Comparison of ENCODE assay signal across 11 cellular contexts in genomic region chr2:213188971-213189899, GRCh38. TPM values are rescaled to one million over a fixed set of nuclear protein-coding genes. Genes with fewer than 3 reads are reported as not detected.
A peak's percentile ranks its signal among the peaks of the same experiment; 100 is the strongest.
DNase-seq lines count a peak whose midpoint lies in the region; ATAC-seq, FAIRE-seq and TF ChIP-seq lines count a peak whose summit lies in the region.
"Had no signal": no experiment of that assay in that cellular context is flagged by ENCODE, and none has a peak within 500 bp of the region (broad histone marks: within the 10 kb centered on the region; RNA-seq: fewer than 3 reads in every experiment).

No MANE protein-coding gene starts in this region.

- H3K36me3 Mint-ChIP-seq in osteocyte (ENCODE audit: unreplicated experiment) = peaks cover 3% of the 10 kb centered on the region

- H3K27me3 Mint-ChIP-seq in osteocyte (ENCODE audit: unreplicated experiment) = no peaks in the 10 kb centered on the region
- H3K27me3 Mint-ChIP-seq: activated CD8-positive, alpha-beta T cell treated with anti-CD3 and anti-CD28 coated beads for 36 hours had no signal

- peak overlapping the region; percentile 56 for H3K4me3 Mint-ChIP-seq in osteocyte (ENCODE audit: unreplicated experiment)
- H3K4me3 Mint-ChIP-seq: activated CD8-positive, alpha-beta T cell treated with anti-CD3 and anti-CD28 coated beads for 36 hours had no signal

- peak overlapping the region; percentile 82 for H3K27ac Mint-ChIP-seq in osteocyte (ENCODE audit: unreplicated experiment)
- H3K27ac Mint-ChIP-seq: activated CD8-positive, alpha-beta T cell treated with anti-CD3 and anti-CD28 coated beads for 36 hours had no signal

- no peaks in the 10 kb centered on the region for H3K79me2 ChIP-seq in fibroblast of lung (ENCODE audit: control insufficient read depth, insufficient read depth, low read length)

- peak overlapping the region; percentile 77 for H3K9ac ChIP-seq in NT2/D1 (ENCODE audit: insufficient read length, low read depth)
- no peak overlapping the region for H3K9ac ChIP-seq in fibroblast of lung (ENCODE audit: insufficient read depth, low read length)

- H3K9me3 Mint-ChIP-seq in osteocyte (ENCODE audit: unreplicated experiment) = peaks cover 3% of the 10 kb centered on the region
- H3K9me3 Mint-ChIP-seq: activated CD8-positive, alpha-beta T cell treated with anti-CD3 and anti-CD28 coated beads for 36 hours had no signal

- peaks cover 49% of the 10 kb centered on the region for H3K4me1 Mint-ChIP-seq in osteocyte (ENCODE audit: unreplicated experiment)

- DNase-seq in GM12892 (ENCODE audit: insufficient read length) = no peak
- peak; percentile 83 for DNase-seq in NT2/D1 (ENCODE audit: low read depth, low spot score)
- peak; percentile 16 to 54 for DNase-seq in fibroblast of lung (ENCODE audit: low read depth in 2 of 2)
- DNase-seq in osteocyte (ENCODE audit: extremely low spot score, unreplicated experiment) = no peak
- no peak for DNase-seq in NCI-H526 treated with DMSO at 0.1 percent for 48 hours (lab: John Stamatoyannopoulos, UW)
- no peak for DNase-seq in aorta
- no peak for DNase-seq in NAMALWA (ENCODE audit: low spot score)
- no peak for DNase-seq in activated CD4-positive, alpha-beta T cell treated with anti-CD3 and anti-CD28 coated beads for 48 hours
- DNase-seq: activated CD8-positive, alpha-beta T cell treated with anti-CD3 and anti-CD28 coated beads for 36 hours; cortex of kidney; NCI-H1930 had no signal

- no peaks in the 10 kb centered on the region for H4K20me1 ChIP-seq in fibroblast of lung (ENCODE audit: control insufficient read depth, extremely low read depth, insufficient read depth, low read length)

- TF ChIP-seq POLR2A in GM12892 (IDR thresholded peaks at IDR 0.05; ENCODE audit: low read depth, low read length) = no peak

- peak overlapping the region; percentile 45 for H3K4me3 ChIP-seq in NT2/D1 (ENCODE audit: insufficient read length, low read depth)
- H3K4me3 ChIP-seq in fibroblast of lung (replicated peaks in 1 of 4; ENCODE audit: control extremely low read depth in 1 of 4, insufficient read depth in 1 of 4, low read depth in 3 of 4, low read length in 4 of 4) = no peak overlapping the region
- H3K4me3 ChIP-seq in aorta (ENCODE audit: low read length in 2 of 2) = no peak overlapping the region

- intact Hi-C loops in aorta (cut with DNase I) = no loop called here

- H3K4me2 ChIP-seq in fibroblast of lung (ENCODE audit: extremely low read depth, insufficient read depth, low read length) = no peak overlapping the region

- 0 out of 2 replicates have a peak, but pooled peaks cover 3% of the 10 kb centered on the region for H3K9me3 ChIP-seq in NT2/D1 (ENCODE audit: insufficient read depth, low read length)
- H3K9me3 ChIP-seq in fibroblast of lung (ENCODE audit: control insufficient read depth, insufficient read depth, low read depth, low read length) = no peaks in the 10 kb centered on the region
- H3K9me3 ChIP-seq in aorta (ENCODE audit: control insufficient read depth, low read length) = no peaks in the 10 kb centered on the region

- WGBS in aorta, 2 donors = 52 to 54% methylated on average over 16 of the region's 16 CpGs

- peak overlapping the region; percentile 90 for H2AFZ ChIP-seq in fibroblast of lung (ENCODE audit: low read length)

- no peaks in the 10 kb centered on the region for H3K4me1 ChIP-seq in NT2/D1 (ENCODE audit: insufficient read depth, insufficient read length)
- H3K4me1 ChIP-seq in fibroblast of lung (ENCODE audit: control insufficient read depth, extremely low read depth, insufficient read depth, low read length) = peaks cover 14% of the 10 kb centered on the region
- no peaks in the 10 kb centered on the region for H3K4me1 ChIP-seq in aorta (ENCODE audit: control insufficient read depth in 1 of 2, insufficient read depth in 2 of 2, low read length in 2 of 2)

- FAIRE-seq in GM12892 (lab: Jason Lieb, UNC) = peak; percentile 30

- ATAC-seq in aorta (ENCODE audit: low FRiP score) = no peak
- ATAC-seq: activated CD8-positive, alpha-beta T cell treated with anti-CD3 and anti-CD28 coated beads for 36 hours had no signal

- H3K36me3 ChIP-seq in NT2/D1 (ENCODE audit: insufficient read depth, insufficient read length, low read length) (no peaks in the 10 kb centered on the region), fibroblast of lung (ENCODE audit: control insufficient read depth, insufficient read depth, low read length) (no peaks in the 10 kb centered on the region), aorta (ENCODE audit: control insufficient read depth in 1 of 2, insufficient read depth in 2 of 2, low read length in 1 of 2) (no peaks in the 10 kb centered on the region)

- TF ChIP-seq CTCF in fibroblast of lung (conservative IDR thresholded peaks at IDR 0.05 in 1 of 2, IDR thresholded peaks at IDR 0.05 in 1 of 2; ENCODE audit: low read depth in 1 of 2, low read length in 2 of 2) (no peak), osteocyte (IDR thresholded peaks at IDR 0.05) (no peak)

- no peaks in the 10 kb centered on the region for H3K27me3 ChIP-seq in NT2/D1 (ENCODE audit: insufficient read depth, insufficient read length)
- no peaks in the 10 kb centered on the region for H3K27me3 ChIP-seq in fibroblast of lung (ENCODE audit: control insufficient read depth, insufficient read depth, low read length)
- H3K27me3 ChIP-seq in aorta (ENCODE audit: control insufficient read depth in 1 of 2, insufficient read depth in 2 of 2, low read length in 1 of 2) = no peaks in the 10 kb centered on the region

- H3K27ac ChIP-seq in fibroblast of lung (ENCODE audit: insufficient read depth, low read length) (no peak overlapping the region), aorta (ENCODE audit: low read depth in 1 of 2, low read length in 2 of 2) (no peak overlapping the region)

RNA-seq across cellular contexts. Expression of gene IKZF2, which starts 37.8 kb away (rescaled TPM):
- polyA plus RNA-seq in GM12892 (2012; ENCODE audit: missing spikeins) = 73.9 TPM
- total RNA-seq in fibroblast of lung (8.2 and 17.2 TPM in 2 replicates), osteocyte (16.7 and 18.9 TPM in 2 replicates), aorta (10 to 100 TPM in 1 of 2 donors, 1 to 10 TPM in 1; 9.9 to 17.1 TPM)
- polyA plus RNA-seq in fibroblast of lung (4.9 and 6.4 TPM in 2 replicates), aorta (1 to 10 TPM in 1 of 2 donors, under 1 TPM in 1; 0.63 to 1.4 TPM)
- polyA plus RNA-seq in fibroblast of lung (2012) = 2.7 and 2.8 TPM in 2 replicates
- polyA minus RNA-seq in fibroblast of lung (ENCODE audit: low replicate concordance) = 4.9 and 12.6 TPM in 2 replicates

Comparison
In these comparisons a context has a peak if more than half of its experiments do, and no peak if none do; other contexts are left out.
1. DNase-seq: peak in NT2/D1 (single experiment) and fibroblast of lung (2 of 2); none in GM12892 (single experiment), osteocyte (single experiment), NCI-H526 treated with DMSO at 0.1 percent for 48 hours (single experiment), aorta (0 of 2), NAMALWA (single experiment) and activated CD4-positive, alpha-beta T cell treated with anti-CD3 and anti-CD28 coated beads for 48 hours (single experiment).